Comparison of ENCODE assay signal across 8 cellular contexts in genomic region chr11:93921695-93922468, GRCh38.
DNase-seq lines count a peak whose midpoint lies in the region; TF ChIP-seq lines count a peak whose summit lies in the region.

No MANE protein-coding gene starts in this region.

- intact Hi-C loops in OCI-LY7 (cut with micrococcal nuclease; ENCODE audit: unreplicated experiment) (loop anchor here (10.0 kb wide), 1 partner anchor 583 kb away; no protein-coding TSS in a partner anchor), posterior cingulate gyrus (cut with DNase I) (no loop called here)

- no peak overlapping the region for H3K27ac Mint-ChIP-seq in chondrocyte (ENCODE audit: unreplicated experiment)

- no peak overlapping the region for H2AFZ ChIP-seq in OCI-LY7 (ENCODE audit: low read length)

- POLR2A ChIA-PET in OCI-LY7 (lab: Charles Lee) = no interaction called here

- peaks cover 12% of the 10 kb centered on the region for H3K9me3 Mint-ChIP-seq in chondrocyte (ENCODE audit: low read depth)

- no peaks in the 10 kb centered on the region for H3K4me1 Mint-ChIP-seq in chondrocyte (ENCODE audit: low read depth)

- peak; percentile 42 for TF ChIP-seq CTCF in GM20000 (IDR thresholded peaks at IDR 0.05; ENCODE audit: extremely low read depth, missing control alignments)
- TF ChIP-seq CTCF in OCI-LY7 (conservative IDR thresholded peaks at IDR 0.05; ENCODE audit: low read length) = peak; percentile 72
- peak; percentile 82 for TF ChIP-seq CTCF in chondrocyte (IDR thresholded peaks at IDR 0.05)

- H3K9me2 ChIP-seq in OCI-LY7 (ENCODE audit: insufficient read depth, low read length) = no peaks in the 10 kb centered on the region

- peak; percentile 77 for DNase-seq in DMS 273 (lab: John Stamatoyannopoulos, UW; ENCODE audit: unreplicated experiment)
- DNase-seq in DMS 273 treated with DMSO at 0.1 percent for 48 hours (lab: John Stamatoyannopoulos, UW) = no peak
- peak; percentile 52 for DNase-seq in GM20000 (ENCODE audit: low spot score)
- peak; percentile 44 for DNase-seq in Jurkat, Clone E6-1 (ENCODE audit: low read depth, low spot score)
- peak; percentile 30 for DNase-seq in OCI-LY7 (ENCODE audit: low spot score)
- DNase-seq in chondrocyte (ENCODE audit: low spot score) = no peak
- peak; percentile 78 for DNase-seq in myocyte (ENCODE audit: low read depth)
- DNase-seq in posterior cingulate gyrus = no peak

- H3K36me3 Mint-ChIP-seq in chondrocyte (ENCODE audit: low read depth) = peaks cover 4% of the 10 kb centered on the region

- no peaks in the 10 kb centered on the region for H4K20me1 ChIP-seq in OCI-LY7 (ENCODE audit: insufficient read depth, low read length)

- CTCF ChIA-PET in OCI-LY7 (lab: Charles Lee; ENCODE audit: unreplicated experiment) = no interaction called here

- H3K4me3 ChIP-seq in Jurkat, Clone E6-1 (ENCODE audit: low read length) = no peak overlapping the region
- no peak overlapping the region for H3K4me3 ChIP-seq in OCI-LY7 (ENCODE audit: low read depth, low read length, poor library complexity, severe bottlenecking)

- H3K27ac ChIP-seq in OCI-LY7 (ENCODE audit: low read depth, low read length, poor library complexity, severe bottlenecking) = no peak overlapping the region

- H3K4me1 ChIP-seq in OCI-LY7 (ENCODE audit: insufficient read depth, low read length, poor library complexity, severe bottlenecking) = no peaks in the 10 kb centered on the region

- H3K79me2 ChIP-seq in OCI-LY7 (ENCODE audit: insufficient read depth, low read depth, low read length) = no peaks in the 10 kb centered on the region

- H3K4me2 ChIP-seq in OCI-LY7 (ENCODE audit: low read length) = no peak overlapping the region

- peaks cover 33% of the 10 kb centered on the region for H3K27me3 Mint-ChIP-seq in chondrocyte (ENCODE audit: low read depth)

- no peaks in the 10 kb centered on the region for H3K36me3 ChIP-seq in OCI-LY7 (ENCODE audit: insufficient read depth, low read length)

- no peak overlapping the region for H3K4me3 Mint-ChIP-seq in chondrocyte (ENCODE audit: unreplicated experiment)

- H3K9me3 ChIP-seq in OCI-LY7 (ENCODE audit: low read length) = 0 out of 2 replicates have a peak, but pooled peaks cover 4% of the 10 kb centered on the region

- BruUV-seq in OCI-LY7 (replicated peaks; lab: Mats Ljungman, UMichigan) = no TSS peak

Comparison
In these comparisons a context has a peak if more than half of its experiments do, and no peak if none do; other contexts are left out.
1. DNase-seq: peak in DMS 273 (single experiment), GM20000 (single experiment), Jurkat, Clone E6-1 (single experiment), OCI-LY7 (single experiment) and myocyte (single experiment); none in DMS 273 treated with DMSO at 0.1 percent for 48 hours (single experiment), chondrocyte (single experiment) and posterior cingulate gyrus (0 of 10).
2. Peak in every context shown above with its lines, with median percentiles within 50 percentile points of each other: CTCF ChIP-seq.